Comparison of ENCODE assay signal across 15 cellular contexts in genomic region chr4:7687006-7687405, GRCh38.
DNase-seq lines count a peak whose midpoint lies in the region; ATAC-seq and TF ChIP-seq lines count a peak whose summit lies in the region.
"Had no signal": no experiment of that assay in that cellular context is flagged by ENCODE, and none has a peak within 500 bp of the region (broad histone marks: within the 10 kb centered on the region; RNA-seq: fewer than 3 reads in every experiment).

No MANE protein-coding gene starts in this region.

- H3K4me1 Mint-ChIP-seq in HFFc6 (ENCODE audit: low read depth) (no peaks in the 10 kb centered on the region), type B pancreatic cell (ENCODE audit: unreplicated experiment) (peaks cover 4% of the 10 kb centered on the region)

- H3K27ac ChIP-seq in AG04450 (ENCODE audit: low read depth, low read length) (no peak overlapping the region), lower lobe of right lung (no peak overlapping the region)
- H3K27ac ChIP-seq: KMS-11, SJCRH30 had no signal

- intact Hi-C loops in lower lobe of right lung (cut with DNase I), result no loop called here

- no peaks in the 10 kb centered on the region for H3K4me1 ChIP-seq in lower lobe of right lung
- H3K4me1 ChIP-seq: SJCRH30 had no signal

- H3K27ac Mint-ChIP-seq in HFFc6 (no peak overlapping the region), type B pancreatic cell (no peak overlapping the region)

- no peaks in the 10 kb centered on the region for H3K36me3 ChIP-seq in lower lobe of right lung
- H3K36me3 ChIP-seq: SJCRH30 had no signal

- CTCF ChIA-PET in AG04450 (lab: Charles Lee), result no interaction called here

- POLR2A ChIA-PET in AG04450 (lab: Yijun Ruan, JAX), result no interaction called here

- H3K36me3 Mint-ChIP-seq in HFFc6 (ENCODE audit: low read depth), result peaks cover 11% of the 10 kb centered on the region
- H3K36me3 Mint-ChIP-seq in type B pancreatic cell, result peaks cover 9% of the 10 kb centered on the region

- 0 out of 2 replicates have a peak, but pooled peaks have one; percentile 3 for TF ChIP-seq CTCF in AG04450 (IDR thresholded peaks at IDR 0.05; ENCODE audit: low read depth, low read length)
- TF ChIP-seq CTCF in HFFc6 (IDR thresholded peaks at IDR 0.05), result peak; percentile 25
- TF ChIP-seq CTCF in lower lobe of right lung (IDR thresholded peaks at IDR 0.05), result no peak
- TF ChIP-seq CTCF in type B pancreatic cell (conservative IDR thresholded peaks at IDR 0.05), result no peak

- H3K9me3 ChIP-seq in AG04450 (ENCODE audit: control insufficient read depth, insufficient read depth, low read length), result peaks cover 15% of the 10 kb centered on the region
- peaks cover 12% of the 10 kb centered on the region for H3K9me3 ChIP-seq in lower lobe of right lung
- H3K9me3 ChIP-seq: SJCRH30 had no signal

- H3K4me3 ChIP-seq in AG04450 (ENCODE audit: low read depth, low read length) (no peak overlapping the region), lower lobe of right lung (no peak overlapping the region)
- H3K4me3 ChIP-seq: SJCRH30 had no signal

- DNase-seq in AG04450 (ENCODE audit: low read depth, low spot score) (no peak), HFFc6 (no peak), RPMI7951 (ENCODE audit: low read depth) (peak; percentile 56), lower lobe of right lung (peak; percentile 21), NCI-H748 (lab: John Stamatoyannopoulos, UW; ENCODE audit: unreplicated experiment) (no peak), type B pancreatic cell (ENCODE audit: extremely low spot score, unreplicated experiment) (no peak), NCI-H2029 (lab: John Stamatoyannopoulos, UW) (no peak)
- DNase-seq: GOT3, NCI-H146, NCI-H2081, NCI-H446, NCI-H69, PC-3, SJCRH30 had no signal

- H3K27me3 Mint-ChIP-seq in HFFc6 (ENCODE audit: insufficient read depth), result peaks cover 39% of the 10 kb centered on the region
- no peaks in the 10 kb centered on the region for H3K27me3 Mint-ChIP-seq in type B pancreatic cell

- H3K9me3 Mint-ChIP-seq in HFFc6 (peaks cover 17% of the 10 kb centered on the region), type B pancreatic cell (no peaks in the 10 kb centered on the region)

- H3K27me3 ChIP-seq in AG04450 (ENCODE audit: control insufficient read depth, insufficient read depth, low read length) (peaks cover 64% of the 10 kb centered on the region), lower lobe of right lung (ENCODE audit: low read depth) (no peaks in the 10 kb centered on the region)
- H3K27me3 ChIP-seq: SJCRH30 had no signal

- no peak for ATAC-seq in lower lobe of right lung
- ATAC-seq: PC-3 had no signal

- H3K4me3 Mint-ChIP-seq in HFFc6 (no peak overlapping the region), type B pancreatic cell (no peak overlapping the region)

Comparison
In these comparisons a context has a peak if more than half of its experiments do, and no peak if none do; other contexts are left out.
1. DNase-seq: peak in RPMI7951 (single experiment) and lower lobe of right lung (single experiment); none in AG04450 (single experiment), HFFc6 (single experiment), NCI-H748 (single experiment), type B pancreatic cell (single experiment) and NCI-H2029 (single experiment).
2. CTCF ChIP-seq: peak in AG04450 (single experiment) and HFFc6 (single experiment); none in lower lobe of right lung (single experiment) and type B pancreatic cell (single experiment).